Comparison of ENCODE assay signal across 1 cellular context in the genomic region with DNA sequence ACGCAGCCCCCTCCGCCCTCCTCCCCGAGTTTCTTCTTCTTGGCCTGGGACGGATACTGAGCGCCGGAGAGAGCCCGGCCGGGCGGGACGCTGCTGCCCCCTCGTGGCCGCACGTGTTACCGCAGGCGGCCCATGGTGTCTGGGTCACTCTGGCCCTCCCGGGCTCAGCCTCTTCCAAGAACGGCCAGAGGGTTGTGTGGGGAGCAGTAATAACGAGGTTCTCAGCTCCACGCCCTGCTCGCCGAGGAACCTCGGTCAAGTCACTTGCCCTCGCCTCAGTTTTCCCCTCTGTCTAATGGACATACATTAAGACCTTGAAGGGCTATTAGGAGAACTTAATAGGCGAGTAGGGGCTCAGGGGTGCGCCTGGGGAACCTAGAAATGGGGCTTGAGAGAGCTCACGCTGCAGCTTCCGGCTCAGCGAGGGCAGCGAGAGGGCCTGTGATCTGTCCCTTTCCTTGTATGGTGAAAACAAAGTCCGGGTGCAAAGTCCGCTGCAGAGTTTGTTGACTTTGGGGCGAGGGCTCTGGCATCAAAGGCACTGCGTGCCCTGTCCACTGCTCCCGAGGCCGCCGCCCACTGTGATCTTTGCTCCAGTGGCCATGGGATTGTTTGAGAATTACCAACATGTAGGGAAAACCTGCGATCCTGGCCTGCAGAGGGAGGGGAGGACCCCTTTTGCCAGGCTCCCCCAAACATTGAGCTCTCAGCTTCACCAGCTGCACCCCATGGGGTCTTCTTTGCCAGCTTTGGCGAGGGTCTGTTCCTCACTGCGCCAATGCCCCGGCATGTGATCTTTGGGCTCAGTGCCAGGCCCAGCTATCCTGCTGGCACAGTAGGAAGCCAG.
TF ChIP-seq lines count a peak whose summit lies in the region.

No MANE protein-coding gene starts in this region.

TF ChIP-seq in HepG2, 621 proteins besides CTCF, POLR2A, EP300 and RAD21 (continued from another document and continues in another):
- TF ChIP-seq DBP (CRISPR knock-in tag; IDR thresholded peaks at IDR 0.05; ENCODE audit: not compliant biosample characterization) (no peak), ZNF547 (CRISPR knock-in tag; IDR thresholded peaks at IDR 0.05) (no peak; the same call in 1 of the 2 replicates), SRF (IDR thresholded peaks at IDR 0.05; ENCODE audit: low read depth, low read length) (peak; percentile 97), KDM5B (CRISPR knock-in tag; IDR thresholded peaks at IDR 0.05; ENCODE audit: borderline replicate concordance) (no peak), ZNF382 (CRISPR knock-in tag; IDR thresholded peaks at IDR 0.05; ENCODE audit: borderline replicate concordance) (no peak), DMTF1 (CRISPR knock-in tag; IDR thresholded peaks at IDR 0.05) (peak; percentile 36; the same call in 1 of the 2 replicates), BRD4 (CRISPR knock-in tag; IDR thresholded peaks at IDR 0.05) (peak; percentile 79; the same call in 1 of the 2 replicates), ZNF839 (CRISPR knock-in tag; IDR thresholded peaks at IDR 0.05; ENCODE audit: borderline replicate concordance) (no peak), ZNF282 (IDR thresholded peaks at IDR 0.05; ENCODE audit: partially characterized antibody) (no peak), ZFP41 (CRISPR knock-in tag; IDR thresholded peaks at IDR 0.05; ENCODE audit: borderline replicate concordance) (no peak), ZNF33B (CRISPR knock-in tag; IDR thresholded peaks at IDR 0.05) (no peak), ZSCAN30 (CRISPR knock-in tag; IDR thresholded peaks at IDR 0.05) (no peak), NR2F2 (IDR thresholded peaks at IDR 0.05; ENCODE audit: borderline replicate concordance, low read depth) (peak; percentile 95), HNF4G (IDR thresholded peaks at IDR 0.05; ENCODE audit: borderline replicate concordance, low read depth, low read length) (peak; percentile 100), HNF4G (CRISPR knock-in tag; IDR thresholded peaks at IDR 0.05; ENCODE audit: borderline replicate concordance, low read depth) (peak; percentile 100), AHDC1 (CRISPR knock-in tag; IDR thresholded peaks at IDR 0.05; ENCODE audit: borderline replicate concordance) (0 out of 2 replicates have a peak, but pooled peaks have one; percentile 69), ZNF670 (CRISPR knock-in tag; IDR thresholded peaks at IDR 0.05; ENCODE audit: borderline replicate concordance) (peak; percentile 81; the same call in 1 of the 2 replicates), ZNF703 (CRISPR knock-in tag; IDR thresholded peaks at IDR 0.05; ENCODE audit: borderline replicate concordance) (peak; percentile 91), CBX2 (IDR thresholded peaks at IDR 0.05; ENCODE audit: low read depth, low read length) (no peak), CBX2 (CRISPR knock-in tag; IDR thresholded peaks at IDR 0.05; ENCODE audit: low read depth) (no peak), ZNF710 (CRISPR knock-in tag; IDR thresholded peaks at IDR 0.05; ENCODE audit: borderline replicate concordance) (peak; percentile 76; the same call in 1 of the 2 replicates), PHF20 (CRISPR knock-in tag; IDR thresholded peaks at IDR 0.05) (peak; percentile 70), ZSCAN12 (CRISPR knock-in tag; IDR thresholded peaks at IDR 0.05) (no peak), SP5 (CRISPR knock-in tag; IDR thresholded peaks at IDR 0.05; ENCODE audit: borderline replicate concordance, low read depth) (peak; percentile 92), ZFP82 (CRISPR knock-in tag; IDR thresholded peaks at IDR 0.05; ENCODE audit: borderline replicate concordance) (no peak; the same call in 1 of the 2 replicates), ZNF335 (CRISPR knock-in tag; IDR thresholded peaks at IDR 0.05) (no peak), SIN3A (IDR thresholded peaks at IDR 0.05; ENCODE audit: borderline replicate concordance, low read depth, low read length) (0 out of 2 replicates have a peak, but pooled peaks have one; percentile 70), TIGD3 (CRISPR knock-in tag; IDR thresholded peaks at IDR 0.05; ENCODE audit: borderline replicate concordance) (0 out of 2 replicates have a peak, but pooled peaks have one; percentile 72), DNMT3B (CRISPR knock-in tag; conservative IDR thresholded peaks at IDR 0.05) (peak; percentile 16; the same call in 1 of the 2 replicates), RNF2 (conservative IDR thresholded peaks at IDR 0.05; ENCODE audit: low read depth) (no peak), GZF1 (CRISPR knock-in tag; IDR thresholded peaks at IDR 0.05) (peak; percentile 93)
- TF ChIP-seq, protein P1, sequence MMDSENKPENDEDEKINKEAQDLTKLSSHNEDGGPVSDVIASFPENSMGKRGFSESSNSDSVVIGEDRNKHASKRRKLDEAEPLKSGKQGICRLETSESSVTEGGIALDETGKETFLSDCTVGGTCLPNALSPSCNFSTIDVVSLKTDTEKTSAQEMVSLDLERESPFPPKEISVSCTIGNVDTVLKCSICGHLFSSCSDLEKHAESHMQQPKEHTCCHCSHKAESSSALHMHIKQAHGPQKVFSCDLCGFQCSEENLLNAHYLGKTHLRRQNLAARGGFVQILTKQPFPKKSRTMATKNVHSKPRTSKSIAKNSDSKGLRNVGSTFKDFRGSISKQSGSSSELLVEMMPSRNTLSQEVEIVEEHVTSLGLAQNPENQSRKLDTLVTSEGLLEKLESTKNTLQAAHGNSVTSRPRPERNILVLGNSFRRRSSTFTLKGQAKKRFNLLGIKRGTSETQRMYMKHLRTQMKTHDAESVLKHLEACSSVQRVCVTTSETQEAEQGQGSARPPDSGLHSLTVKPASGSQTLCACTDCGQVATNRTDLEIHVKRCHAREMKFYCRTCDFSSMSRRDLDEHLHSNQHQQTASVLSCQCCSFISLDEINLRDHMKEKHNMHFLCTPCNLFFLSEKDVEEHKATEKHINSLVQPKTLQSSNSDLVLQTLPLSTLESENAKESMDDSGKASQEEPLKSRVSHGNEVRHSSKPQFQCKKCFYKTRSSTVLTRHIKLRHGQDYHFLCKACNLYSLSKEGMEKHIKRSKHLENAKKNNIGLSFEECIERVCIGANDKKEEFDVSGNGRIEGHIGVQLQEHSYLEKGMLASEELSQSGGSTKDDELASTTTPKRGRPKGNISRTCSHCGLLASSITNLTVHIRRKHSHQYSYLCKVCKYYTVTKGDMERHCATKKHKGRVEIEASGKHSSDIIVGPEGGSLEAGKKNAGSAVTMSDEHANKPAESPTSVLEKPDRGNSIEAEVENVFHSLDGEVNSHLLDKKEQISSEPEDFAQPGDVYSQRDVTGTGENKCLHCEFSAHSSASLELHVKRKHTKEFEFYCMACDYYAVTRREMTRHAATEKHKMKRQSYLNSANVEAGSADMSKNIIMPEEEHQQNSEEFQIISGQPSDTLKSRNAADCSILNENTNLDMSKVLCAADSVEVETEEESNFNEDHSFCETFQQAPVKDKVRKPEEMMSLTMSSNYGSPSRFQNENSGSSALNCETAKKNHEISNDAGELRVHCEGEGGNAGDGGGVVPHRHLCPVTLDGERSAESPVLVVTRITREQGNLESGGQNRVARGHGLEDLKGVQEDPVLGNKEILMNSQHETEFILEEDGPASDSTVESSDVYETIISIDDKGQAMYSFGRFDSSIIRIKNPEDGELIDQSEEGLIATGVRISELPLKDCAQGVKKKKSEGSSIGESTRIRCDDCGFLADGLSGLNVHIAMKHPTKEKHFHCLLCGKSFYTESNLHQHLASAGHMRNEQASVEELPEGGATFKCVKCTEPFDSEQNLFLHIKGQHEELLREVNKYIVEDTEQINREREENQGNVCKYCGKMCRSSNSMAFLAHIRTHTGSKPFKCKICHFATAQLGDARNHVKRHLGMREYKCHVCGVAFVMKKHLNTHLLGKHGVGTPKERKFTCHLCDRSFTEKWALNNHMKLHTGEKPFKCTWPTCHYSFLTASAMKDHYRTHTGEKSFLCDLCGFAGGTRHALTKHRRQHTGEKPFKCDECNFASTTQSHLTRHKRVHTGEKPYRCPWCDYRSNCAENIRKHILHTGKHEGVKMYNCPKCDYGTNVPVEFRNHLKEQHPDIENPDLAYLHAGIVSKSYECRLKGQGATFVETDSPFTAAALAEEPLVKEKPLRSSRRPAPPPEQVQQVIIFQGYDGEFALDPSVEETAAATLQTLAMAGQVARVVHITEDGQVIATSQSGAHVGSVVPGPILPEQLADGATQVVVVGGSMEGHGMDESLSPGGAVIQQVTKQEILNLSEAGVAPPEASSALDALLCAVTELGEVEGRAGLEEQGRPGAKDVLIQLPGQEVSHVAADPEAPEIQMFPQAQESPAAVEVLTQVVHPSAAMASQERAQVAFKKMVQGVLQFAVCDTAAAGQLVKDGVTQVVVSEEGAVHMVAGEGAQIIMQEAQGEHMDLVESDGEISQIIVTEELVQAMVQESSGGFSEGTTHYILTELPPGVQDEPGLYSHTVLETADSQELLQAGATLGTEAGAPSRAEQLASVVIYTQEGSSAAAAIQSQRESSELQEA (CRISPR knock-in tag; IDR thresholded peaks at IDR 0.05; ENCODE audit: not compliant biosample characterization) = peak; percentile 31
